In the genomic region with DNA sequence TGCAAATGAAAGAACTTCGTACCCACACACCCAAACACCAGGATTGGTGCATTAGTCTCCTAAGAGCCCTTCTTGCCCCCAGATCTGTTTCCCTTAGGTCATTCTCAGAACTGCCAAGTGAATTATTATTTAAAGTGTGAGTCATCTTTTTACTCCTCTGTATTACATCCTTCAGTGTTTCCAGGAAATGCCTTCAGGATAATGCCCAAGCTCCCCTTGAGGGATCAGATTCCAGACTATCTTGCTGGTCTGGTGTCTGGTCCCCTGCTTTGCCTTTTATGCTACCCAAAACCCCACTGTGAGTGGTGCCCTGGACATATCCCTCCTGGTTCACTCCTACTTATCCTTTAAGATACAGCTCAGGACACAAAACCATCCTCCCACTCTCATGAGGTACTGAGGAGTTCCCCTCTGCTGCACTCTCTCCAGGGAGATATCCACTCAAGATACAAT, we compare ENCODE assay signal across 9 cellular contexts. TPM values are rescaled to one million over a fixed set of nuclear protein-coding genes. Genes with fewer than 3 reads are reported as not detected.
DNase-seq lines count a peak whose midpoint lies in the region; ATAC-seq and TF ChIP-seq lines count a peak whose summit lies in the region.
"Had no signal": no experiment of that assay in that cellular context is flagged by ENCODE, and none has a peak within 500 bp of the region (broad histone marks: within the 10 kb centered on the region; RNA-seq: fewer than 3 reads in every experiment).

No MANE protein-coding gene starts in this region.

- DNase-seq in EL (peak; percentile 80), astrocyte of the hippocampus (ENCODE audit: low read depth, low spot score) (peak; percentile 43), mesothelial cell of epicardium (ENCODE audit: low spot score in 2 of 2, unreplicated experiment in 2 of 2) (no peak), NCI-H1048 (lab: John Stamatoyannopoulos, UW) (no peak), NCI-H1436 treated with DMSO at 0.1 percent for 48 hours (lab: John Stamatoyannopoulos, UW) (no peak)
- DNase-seq: activated CD4-positive, alpha-beta memory T cell treated with anti-CD3 and anti-CD28 coated beads for 36 hours had no signal

- H3K4me3 Mint-ChIP-seq in mesothelial cell of epicardium = no peak overlapping the region
- H3K4me3 Mint-ChIP-seq: activated CD4-positive, alpha-beta memory T cell treated with anti-CD3 and anti-CD28 coated beads for 36 hours had no signal

- no peaks in the 10 kb centered on the region for H3K27me3 Mint-ChIP-seq in mesothelial cell of epicardium (ENCODE audit: low read depth)

- H3K27ac Mint-ChIP-seq in mesothelial cell of epicardium = peak overlapping the region; percentile 75
- H3K27ac Mint-ChIP-seq: activated CD4-positive, alpha-beta memory T cell treated with anti-CD3 and anti-CD28 coated beads for 36 hours had no signal

- H3K9me3 Mint-ChIP-seq in mesothelial cell of epicardium = peaks cover 7% of the 10 kb centered on the region
- H3K9me3 Mint-ChIP-seq: activated CD4-positive, alpha-beta memory T cell treated with anti-CD3 and anti-CD28 coated beads for 36 hours had no signal

- H3K36me3 Mint-ChIP-seq in mesothelial cell of epicardium = no peaks in the 10 kb centered on the region
- H3K36me3 Mint-ChIP-seq: activated CD4-positive, alpha-beta memory T cell treated with anti-CD3 and anti-CD28 coated beads for 36 hours had no signal

- ATAC-seq in HG03135 (IDR thresholded peaks at IDR 0.05; ENCODE audit: unreplicated experiment) (peak; percentile 65), HG03520 (IDR thresholded peaks at IDR 0.05; ENCODE audit: unreplicated experiment) (no peak), HG02884 (IDR thresholded peaks at IDR 0.05; ENCODE audit: unreplicated experiment) (no peak)

- peaks cover 30% of the 10 kb centered on the region for H3K4me1 Mint-ChIP-seq in mesothelial cell of epicardium

- no peak for TF ChIP-seq CTCF in mesothelial cell of epicardium (IDR thresholded peaks at IDR 0.05; ENCODE audit: unreplicated experiment)

RNA-seq across cellular contexts. Expression of a gene that starts 57.3 kb away (rescaled TPM):
- 18.2 to 21.3 TPM (median 20.5 TPM) in 3 replicates for total RNA-seq in mesothelial cell of epicardium

RNA-seq across cellular contexts. Expression of a gene that starts 58.8 kb away (rescaled TPM):
- total RNA-seq in mesothelial cell of epicardium = 11.0 to 11.4 TPM (median 11.1 TPM) in 3 replicates

Comparison
In these comparisons a context has a peak if more than half of its experiments do, and no peak if none do; other contexts are left out.
1. DNase-seq: peak in EL (single experiment) and astrocyte of the hippocampus (single experiment); none in mesothelial cell of epicardium (0 of 2), NCI-H1048 (single experiment) and NCI-H1436 treated with DMSO at 0.1 percent for 48 hours (single experiment).